Comparison of ENCODE assay signal across 29 cellular contexts in the genomic region with DNA sequence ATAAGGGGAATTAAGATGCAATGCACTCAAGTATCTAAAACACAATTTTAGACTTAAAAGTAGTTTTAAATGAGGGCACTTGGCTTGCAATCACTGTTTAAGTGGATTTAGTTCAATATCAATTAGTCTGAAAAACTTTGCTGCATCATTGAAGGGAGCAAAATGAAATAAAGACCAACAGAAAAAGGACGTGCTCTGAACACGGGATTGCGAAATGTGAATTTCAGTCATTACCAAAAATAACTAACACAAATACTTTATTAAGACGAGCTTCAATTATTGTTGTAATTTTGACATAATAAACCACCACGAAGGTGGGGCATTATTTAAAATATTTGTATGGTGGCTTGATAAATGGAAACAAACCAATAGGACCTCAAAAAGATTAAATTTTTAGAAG.
"Had no signal": no experiment of that assay in that cellular context is flagged by ENCODE, and none has a peak within 500 bp of the region (broad histone marks: within the 10 kb centered on the region; RNA-seq: fewer than 3 reads in every experiment).

No MANE protein-coding gene starts in this region.

- ATAC-seq: left colon; naive thymus-derived CD8-positive, alpha-beta T cell; sciatic nerve; stimulated activated naive B cell treated with anti-CD40 and anti-IgM and Interleukin-4, amounts not matched to agents 10 μg/mL and 1 μg/mL and 100 μg/mL, for 72 hours; stimulated activated naive CD8-positive, alpha-beta T cell treated with anti-CD3 and anti-CD28 coated beads, Interleukin-15, Interleukin-2, amounts not matched to agents 100 U/mL and 50 U/mL, for 24 hours had no signal

- H3K4me1 Mint-ChIP-seq: naive thymus-derived CD8-positive, alpha-beta T cell; stimulated activated naive B cell treated with anti-CD40 and anti-IgM and Interleukin-4, amounts not matched to agents 10 μg/mL and 1 μg/mL and 100 μg/mL, for 72 hours had no signal

- H2AFZ ChIP-seq: parathyroid adenoma had no signal

- H3K9me3 Mint-ChIP-seq: naive thymus-derived CD8-positive, alpha-beta T cell; nephron; neural crest cell; stimulated activated naive B cell treated with anti-CD40 and anti-IgM and Interleukin-4, amounts not matched to agents 10 μg/mL and 1 μg/mL and 100 μg/mL, for 72 hours had no signal

- H3K27ac ChIP-seq: left lung, lower lobe of right lung, neutrophil, parathyroid adenoma, right atrium auricular region, skin epidermis, stomach, testis, thyroid gland, transverse colon, upper lobe of left lung, vagina had no signal

- H3K27ac Mint-ChIP-seq: naive thymus-derived CD8-positive, alpha-beta T cell; nephron; stimulated activated naive B cell treated with anti-CD40 and anti-IgM and Interleukin-4, amounts not matched to agents 10 μg/mL and 1 μg/mL and 100 μg/mL, for 72 hours had no signal

- FAIRE-seq: keratinocyte had no signal

- H3K36me3 ChIP-seq: neutrophil, thyroid gland had no signal

- H3K9ac ChIP-seq: parathyroid adenoma had no signal

- H3K4me1 ChIP-seq: lower lobe of right lung, parathyroid adenoma, right atrium auricular region, stomach, thyroid gland, transverse colon, vagina had no signal

- DNase-seq: hippocampal formation; kidney glomerular epithelial cell; left colon; left lung; lower lobe of right lung; mammary epithelial cell; mesenchymal stem cell; naive thymus-derived CD8-positive, alpha-beta T cell; occipital lobe; stimulated activated CD4-positive, alpha-beta T cell treated with anti-CD3 and anti-CD28 coated beads, Interleukin-12 subunit alpha, Interleukin-12 subunit beta, amount 100 ng/mL, for 4 hours; stimulated activated CD4-positive, alpha-beta T cell treated with anti-CD3 and anti-CD28 coated beads, Interleukin-15, amount 100 ng/mL, for 24 hours; stimulated activated CD4-positive, alpha-beta T cell treated with anti-CD3 and anti-CD28 coated beads, Interleukin-2, amount 100 ng/mL, for 24 hours; stimulated activated CD4-positive, alpha-beta T cell treated with anti-CD3 and anti-CD28 coated beads, Interleukin-4, amount 100 ng/mL, for 1 hour; stimulated activated naive B cell treated with anti-CD40 and anti-IgM and Interleukin-4, amounts not matched to agents 10 μg/mL and 1 μg/mL and 100 μg/mL, for 72 hours; stimulated activated naive CD8-positive, alpha-beta T cell treated with anti-CD3 and anti-CD28 coated beads, Interleukin-15, Interleukin-2, amounts not matched to agents 100 U/mL and 50 U/mL, for 24 hours; stomach; testis; thyroid gland; transverse colon; upper lobe of left lung had no signal

- H3K4me3 ChIP-seq: left lung, lower lobe of right lung, right atrium auricular region, skin epidermis, stomach, testis, thyroid gland, transverse colon, upper lobe of left lung, vagina had no signal

- H3K36me3 Mint-ChIP-seq: naive thymus-derived CD8-positive, alpha-beta T cell had no signal

- H3K27me3 ChIP-seq: left lung, neutrophil, right atrium auricular region, stomach, testis, thyroid gland, transverse colon, upper lobe of left lung, vagina had no signal

- H3K27me3 Mint-ChIP-seq: naive thymus-derived CD8-positive, alpha-beta T cell; stimulated activated naive B cell treated with anti-CD40 and anti-IgM and Interleukin-4, amounts not matched to agents 10 μg/mL and 1 μg/mL and 100 μg/mL, for 72 hours had no signal

- H3K79me2 ChIP-seq: parathyroid adenoma had no signal

- H3K4me3 Mint-ChIP-seq: naive thymus-derived CD8-positive, alpha-beta T cell; nephron; neural crest cell; stimulated activated naive B cell treated with anti-CD40 and anti-IgM and Interleukin-4, amounts not matched to agents 10 μg/mL and 1 μg/mL and 100 μg/mL, for 72 hours had no signal

- H3K9me3 ChIP-seq: left lung, lower lobe of right lung, neutrophil, right atrium auricular region, stomach, testis, thyroid gland, transverse colon, upper lobe of left lung, vagina had no signal
